22 cellular contexts compared by ENCODE assay signal in genomic region chr7:15291707-15292106, GRCh38.
DNase-seq lines count a peak whose midpoint lies in the region; ATAC-seq, FAIRE-seq and TF ChIP-seq lines count a peak whose summit lies in the region.
"Had no signal": no experiment of that assay in that cellular context is flagged by ENCODE, and none has a peak within 500 bp of the region (broad histone marks: within the 10 kb centered on the region; RNA-seq: fewer than 3 reads in every experiment).

No MANE protein-coding gene starts in this region.

- intact Hi-C loops in kidney (cut with DNase I): no loop called here

- no peak overlapping the region for H3K4me3 ChIP-seq in BE2C (ENCODE audit: low read depth, low read length)
- no peak overlapping the region for H3K4me3 ChIP-seq in kidney (ENCODE audit: low read length in 2 of 2)
- H3K4me3 ChIP-seq: body of pancreas, Peyer's patch, SK-N-MC had no signal

- H3K36me3 ChIP-seq in BE2C: no peaks in the 10 kb centered on the region
- H3K36me3 ChIP-seq in kidney (ENCODE audit: control insufficient read depth in 1 of 2, insufficient read depth in 2 of 2, low read length in 2 of 2): no peaks in the 10 kb centered on the region
- H3K36me3 ChIP-seq: Peyer's patch had no signal

- no peak for ATAC-seq in HG03460 (IDR thresholded peaks at IDR 0.05; ENCODE audit: unreplicated experiment)
- ATAC-seq in HG02852 (IDR thresholded peaks at IDR 0.05; ENCODE audit: unreplicated experiment): no peak
- ATAC-seq: activated T-cell treated with anti-CD3 and anti-CD28 coated beads, Interleukin-2, amount 50 U/mL, for 4 hours; body of pancreas; T-helper 17 cell had no signal

- no peak overlapping the region for H3K27ac ChIP-seq in kidney (ENCODE audit: low read depth in 2 of 2, low read length in 2 of 2)
- H3K27ac ChIP-seq: body of pancreas, Peyer's patch, SK-N-MC had no signal

- no peak for FAIRE-seq in kidney (lab: Jason Lieb, UNC)
- FAIRE-seq: small intestine had no signal

- no peaks in the 10 kb centered on the region for H3K27me3 ChIP-seq in BE2C
- H3K27me3 ChIP-seq: body of pancreas, Peyer's patch had no signal

- DNase-seq in BE2C (no peak), HuH-7 (ENCODE audit: low spot score) (peak; percentile 32), SHP77 treated with DMSO at 0.1 percent for 48 hours (lab: John Stamatoyannopoulos, UW) (peak; percentile 65), left kidney (ENCODE audit: low read depth, low spot score) (peak; percentile 22), activated gamma-delta T cell (lab: John Stamatoyannopoulos, UW) (no peak), kidney (no peak)
- DNase-seq: activated CD4-positive, alpha-beta T cell treated with anti-CD3 and anti-CD28 coated beads, Interleukin-2, amount 10 ng/mL, durations not matched to agents 24 days and 14 days; activated naive CD4-positive, alpha-beta T cell; activated T-cell treated with anti-CD3 and anti-CD28 coated beads, Interleukin-2, amount 50 U/mL, for 4 hours; body of pancreas; head of caudate nucleus; KG1; NCI-H1694 treated with DMSO at 0.1 percent for 48 hours; NK-92 treated with Interleukin-12 subunit alpha and Interleukin-12 subunit beta, amount 100 ng/mL, for 24 hours; nucleus accumbens; Peyer's patch; small intestine; stimulated activated CD4-positive, alpha-beta T cell treated with anti-CD3 and anti-CD28 coated beads, Interleukin-2, amount 100 ng/mL, for 24 hours; T-helper 17 cell had no signal

- H3K9me3 ChIP-seq in BE2C: no peaks in the 10 kb centered on the region
- no peaks in the 10 kb centered on the region for H3K9me3 ChIP-seq in kidney (ENCODE audit: control insufficient read depth in 1 of 2, low read length in 2 of 2)
- H3K9me3 ChIP-seq: body of pancreas, Peyer's patch had no signal

- TF ChIP-seq CTCF in BE2C (IDR thresholded peaks at IDR 0.05; ENCODE audit: low read depth, low read length) (0 out of 2 replicates have a peak, but pooled peaks have one; percentile 19), kidney (IDR thresholded peaks at IDR 0.05; ENCODE audit: borderline replicate concordance, extremely low read depth, insufficient read depth) (no peak)

- no peak overlapping the region for H3K9ac ChIP-seq in kidney (ENCODE audit: low read length in 2 of 2)

- H3K4me1 ChIP-seq in BE2C (no peaks in the 10 kb centered on the region), kidney (ENCODE audit: control insufficient read depth in 1 of 2, insufficient read depth in 1 of 2, low read depth in 1 of 2, low read length in 2 of 2) (no peaks in the 10 kb centered on the region)
- H3K4me1 ChIP-seq: body of pancreas, Peyer's patch had no signal

Comparison
In these comparisons a context has a peak if more than half of its experiments do, and no peak if none do; other contexts are left out.
1. DNase-seq: peak in HuH-7 (single experiment), SHP77 treated with DMSO at 0.1 percent for 48 hours (single experiment) and left kidney (single experiment); none in BE2C (single experiment), activated gamma-delta T cell (single experiment) and kidney (single experiment).